ENCODE assay signal across 35 cellular contexts in the genomic region with DNA sequence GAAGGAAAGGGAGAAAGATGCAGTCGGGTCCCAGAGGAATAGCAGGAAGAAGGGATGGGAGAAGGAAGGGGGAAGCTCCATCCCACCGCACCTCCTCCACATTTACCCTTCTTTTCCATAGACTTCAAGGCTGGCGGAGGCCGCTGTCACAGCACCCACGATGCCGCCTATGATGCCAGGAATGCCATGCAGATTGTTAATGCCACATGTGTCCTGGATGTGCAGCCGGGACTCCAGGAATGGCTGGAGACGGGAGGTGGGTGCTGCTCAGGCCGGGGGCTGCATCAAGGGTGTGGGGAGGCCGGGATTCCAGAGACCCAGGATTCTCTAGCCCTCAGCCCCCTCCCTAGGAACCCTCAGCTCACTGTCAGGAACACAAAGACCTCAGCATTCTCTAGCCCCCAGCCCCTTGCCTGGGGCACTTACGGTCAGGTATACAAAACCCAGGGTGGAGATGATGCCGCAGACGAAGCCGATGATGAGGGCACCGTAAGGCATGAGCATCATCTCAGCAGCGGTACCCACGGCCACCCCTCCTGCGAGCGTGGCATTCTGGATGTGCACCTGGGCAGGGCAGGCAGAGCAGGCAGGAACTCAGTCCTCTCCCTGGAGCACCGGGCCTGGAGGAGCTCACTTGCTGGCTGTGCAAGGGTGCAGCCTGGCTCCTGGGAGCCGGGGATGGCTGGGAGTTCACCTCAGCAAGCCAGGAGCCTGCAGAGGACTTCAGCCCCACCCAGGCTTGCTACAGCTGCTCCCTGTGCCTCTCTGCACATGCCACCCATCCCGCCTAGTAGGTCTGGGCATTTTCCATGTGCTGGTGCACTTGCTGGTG. TPM values are rescaled to one million over a fixed set of nuclear protein-coding genes. Genes with fewer than 3 reads are reported as not detected.
"Had no signal": no experiment of that assay in that cellular context is flagged by ENCODE, and none has a peak within 500 bp of the region (broad histone marks: within the 10 kb centered on the region; RNA-seq: fewer than 3 reads in every experiment).

No MANE protein-coding gene starts in this region.

- H3K4me3 Mint-ChIP-seq: activated CD4-positive, alpha-beta memory T cell treated with anti-CD3 and anti-CD28 coated beads, Interleukin-2, amount 10 ng/mL, durations not matched to agents 7 days and 5 days; activated CD4-positive, alpha-beta T cell treated with anti-CD3 and anti-CD28 coated beads for 36 hours; activated CD4-positive, alpha-beta T cell treated with anti-CD3 and anti-CD28 coated beads, Interleukin-2, amount 10 ng/mL, durations not matched to agents 7 days and 5 days; activated naive CD4-positive, alpha-beta T cell treated with anti-CD3 and anti-CD28 coated beads, Interleukin-2, amount 10 ng/mL, durations not matched to agents 7 days and 5 days; activated naive CD8-positive, alpha-beta T cell treated with anti-CD3 and anti-CD28 coated beads, Interleukin-2, amount 10 ng/mL, durations not matched to agents 7 days and 5 days; activated T-cell treated with anti-CD3 and anti-CD28 coated beads, Interleukin-2, amount 50 U/mL, for 24 hours; activated T-cell treated with anti-CD3 and anti-CD28 coated beads, Interleukin-2, amount 50 U/mL, for 72 hours; central memory CD8-positive, alpha-beta T cell; effector memory CD8-positive, alpha-beta T cell had no signal

- H3K36me3 ChIP-seq: brain microvascular endothelial cell, gastroesophageal sphincter had no signal

- H3K4me1 Mint-ChIP-seq: activated CD4-positive, alpha-beta memory T cell treated with anti-CD3 and anti-CD28 coated beads, Interleukin-2, amount 10 ng/mL, durations not matched to agents 7 days and 5 days; activated CD4-positive, alpha-beta T cell treated with anti-CD3 and anti-CD28 coated beads for 36 hours; activated CD4-positive, alpha-beta T cell treated with anti-CD3 and anti-CD28 coated beads, Interleukin-2, amount 10 ng/mL, durations not matched to agents 7 days and 5 days; activated naive CD4-positive, alpha-beta T cell treated with anti-CD3 and anti-CD28 coated beads, Interleukin-2, amount 10 ng/mL, durations not matched to agents 7 days and 5 days; activated naive CD8-positive, alpha-beta T cell treated with anti-CD3 and anti-CD28 coated beads, Interleukin-2, amount 10 ng/mL, durations not matched to agents 7 days and 5 days; central memory CD8-positive, alpha-beta T cell had no signal

- H3K4me1 ChIP-seq: esophagus squamous epithelium, gastroesophageal sphincter had no signal

- H3K9me3 Mint-ChIP-seq: activated CD4-positive, alpha-beta T cell treated with anti-CD3 and anti-CD28 coated beads, Interleukin-2, amount 10 ng/mL, durations not matched to agents 7 days and 5 days; activated naive CD8-positive, alpha-beta T cell treated with anti-CD3 and anti-CD28 coated beads, Interleukin-2, amount 10 ng/mL, durations not matched to agents 7 days and 5 days; activated T-cell treated with anti-CD3 and anti-CD28 coated beads, Interleukin-2, amount 50 U/mL, for 24 hours had no signal

- H3K9me3 ChIP-seq: esophagus squamous epithelium, gastroesophageal sphincter had no signal

- H3K27ac Mint-ChIP-seq: activated CD4-positive, alpha-beta memory T cell treated with anti-CD3 and anti-CD28 coated beads, Interleukin-2, amount 10 ng/mL, durations not matched to agents 7 days and 5 days; activated CD4-positive, alpha-beta T cell treated with anti-CD3 and anti-CD28 coated beads for 36 hours; activated CD4-positive, alpha-beta T cell treated with anti-CD3 and anti-CD28 coated beads, Interleukin-2, amount 10 ng/mL, durations not matched to agents 7 days and 5 days; activated naive CD4-positive, alpha-beta T cell treated with anti-CD3 and anti-CD28 coated beads, Interleukin-2, amount 10 ng/mL, durations not matched to agents 7 days and 5 days; activated naive CD4-positive, alpha-beta T cell treated with anti-CD3 and anti-CD28 coated beads, Interleukin-2, amount 50 U/mL, for 72 hours; activated naive CD8-positive, alpha-beta T cell treated with anti-CD3 and anti-CD28 coated beads, Interleukin-2, amount 10 ng/mL, durations not matched to agents 7 days and 5 days; activated T-cell treated with anti-CD3 and anti-CD28 coated beads, Interleukin-2, amount 50 U/mL, for 24 hours; activated T-cell treated with anti-CD3 and anti-CD28 coated beads, Interleukin-2, amount 50 U/mL, for 72 hours; effector memory CD8-positive, alpha-beta T cell had no signal

- H3K4me3 ChIP-seq: esophagus squamous epithelium, gastroesophageal sphincter had no signal

- FAIRE-seq: astrocyte, bronchial epithelial cell, colon had no signal

- DNase-seq: activated CD4-positive, alpha-beta memory T cell treated with anti-CD3 and anti-CD28 coated beads, Interleukin-2, amount 10 ng/mL, durations not matched to agents 7 days and 5 days; activated CD4-positive, alpha-beta T cell treated with anti-CD3 and anti-CD28 coated beads for 36 hours; activated CD4-positive, alpha-beta T cell treated with anti-CD3 and anti-CD28 coated beads, Interleukin-2, amount 10 ng/mL, durations not matched to agents 7 days and 5 days; activated CD4-positive, alpha-beta T cell treated with anti-CD3 and anti-CD28 coated beads, Interleukin-2, amount 50 U/mL, for 4 hours; activated CD4-positive, CD25-positive, alpha-beta regulatory T cell; activated CD4-positive, CD25-positive, alpha-beta regulatory T cell treated with anti-CD3 and anti-CD28 coated beads, Interleukin-2, amount 50 U/mL, for 72 hours; activated CD8-positive, alpha-beta memory T cell treated with anti-CD3 and anti-CD28 coated beads, Interleukin-2, amount 50 U/mL, for 48 hours; activated gamma-delta T cell; activated naive CD4-positive, alpha-beta T cell; activated naive CD4-positive, alpha-beta T cell treated with anti-CD3 and anti-CD28 coated beads, Interleukin-2, amount 10 ng/mL, durations not matched to agents 7 days and 5 days; activated naive CD8-positive, alpha-beta T cell treated with anti-CD3 and anti-CD28 coated beads, Interleukin-2, amount 10 ng/mL, durations not matched to agents 7 days and 5 days; activated T-cell treated with anti-CD3 and anti-CD28 coated beads for 4 hours; activated T-cell treated with anti-CD3 and anti-CD28 coated beads, Interleukin-2, amount 50 U/mL, for 24 hours; activated T-cell treated with anti-CD3 and anti-CD28 coated beads, Interleukin-2, amount 50 U/mL, for 72 hours; anterior cingulate cortex; brain microvascular endothelial cell; cortex of kidney; dermis blood vessel endothelial cell; effector CD4-positive, alpha-beta T cell; effector memory CD8-positive, alpha-beta T cell; erythroblast; esophagus squamous epithelium; foreskin melanocyte; T-helper 2 cell had no signal

- H3K27ac ChIP-seq: brain microvascular endothelial cell, gastroesophageal sphincter had no signal

- H3K27me3 Mint-ChIP-seq: activated CD4-positive, alpha-beta T cell treated with anti-CD3 and anti-CD28 coated beads, Interleukin-2, amount 10 ng/mL, durations not matched to agents 7 days and 5 days had no signal

- ATAC-seq: activated CD4-positive, alpha-beta T cell treated with anti-CD3 and anti-CD28 coated beads for 36 hours; activated naive CD4-positive, alpha-beta T cell treated with anti-CD3 and anti-CD28 coated beads, Interleukin-2, amount 50 U/mL, for 72 hours; activated T-cell treated with anti-CD3 and anti-CD28 coated beads, Interleukin-2, amount 50 U/mL, for 72 hours; effector memory CD8-positive, alpha-beta T cell; gastroesophageal sphincter had no signal

- H3K36me3 Mint-ChIP-seq: activated naive CD4-positive, alpha-beta T cell treated with anti-CD3 and anti-CD28 coated beads, Interleukin-2, amount 10 ng/mL, durations not matched to agents 7 days and 5 days; activated naive CD4-positive, alpha-beta T cell treated with anti-CD3 and anti-CD28 coated beads, Interleukin-2, amount 50 U/mL, for 72 hours; activated naive CD8-positive, alpha-beta T cell treated with anti-CD3 and anti-CD28 coated beads, Interleukin-2, amount 10 ng/mL, durations not matched to agents 7 days and 5 days had no signal

RNA-seq across cellular contexts. Expression of a gene that starts 18.8 kb away (rescaled TPM):
- total RNA-seq: activated CD4-positive, alpha-beta memory T cell treated with anti-CD3 and anti-CD28 coated beads, Interleukin-2, amount 10 ng/mL, durations not matched to agents 7 days and 5 days; activated CD4-positive, alpha-beta T cell treated with anti-CD3 and anti-CD28 coated beads for 36 hours; activated CD4-positive, alpha-beta T cell treated with anti-CD3 and anti-CD28 coated beads, Interleukin-2, amount 10 ng/mL, durations not matched to agents 7 days and 5 days; activated naive CD4-positive, alpha-beta T cell treated with anti-CD3 and anti-CD28 coated beads, Interleukin-2, amount 50 U/mL, for 72 hours; activated naive CD8-positive, alpha-beta T cell treated with anti-CD3 and anti-CD28 coated beads, Interleukin-2, amount 10 ng/mL, durations not matched to agents 7 days and 5 days; activated T-cell treated with anti-CD3 and anti-CD28 coated beads, Interleukin-2, amount 50 U/mL, for 72 hours; chondrocyte; dermis blood vessel endothelial cell; fibroblast of villous mesenchyme; glomerular endothelial cell; T-helper 1 cell treated with Interleukin-12 subunit alpha and Interleukin-12 subunit beta and Interleukin-4 antibody, amounts not matched to agents 30 ng/mL and 1 ng/mL, for 36 hours had no signal
- polyA plus RNA-seq: fibroblast of lung had no signal
